In genomic region chr4:150960079-150960478, GRCh38 we compare ENCODE assay signal across 10 cellular contexts. TPM values are rescaled to one million over a fixed set of nuclear protein-coding genes. Genes with fewer than 3 reads are reported as not detected.
DNase-seq lines count a peak whose midpoint lies in the region; ATAC-seq, FAIRE-seq and TF ChIP-seq lines count a peak whose summit lies in the region.
"Had no signal": no experiment of that assay in that cellular context is flagged by ENCODE, and none has a peak within 500 bp of the region (broad histone marks: within the 10 kb centered on the region; RNA-seq: fewer than 3 reads in every experiment).

No MANE protein-coding gene starts in this region.

- TF ChIP-seq POLR2A in IMR-90 (IDR thresholded peaks at IDR 0.05; ENCODE audit: low read depth, low read length), result no peak
- no peak for TF ChIP-seq POLR2A in GM12878 (IDR thresholded peaks at IDR 0.05; ENCODE audit: low read depth, low read length)

- no peak overlapping the region for H2BK20ac ChIP-seq in IMR-90 (ENCODE audit: low read depth, low read length)

- no peak overlapping the region for H4K5ac ChIP-seq in IMR-90 (ENCODE audit: low read depth, low read length)

- no peak for FAIRE-seq in GM12878 (lab: Jason Lieb, UNC)

- H4K8ac ChIP-seq in IMR-90 (ENCODE audit: low read depth in 2 of 2, low read length in 2 of 2), result no peak overlapping the region

- DNase-seq in Caki2 (ENCODE audit: low read depth) (peak; percentile 14), IMR-90 (peak; percentile 37), GM12878 (ENCODE audit: low read depth, low spot score) (no peak), left lung (no peak)
- DNase-seq in activated CD8-positive, alpha-beta memory T cell treated with anti-CD3 and anti-CD28 coated beads for 24 hours, result no peak
- DNase-seq in stimulated activated CD4-positive, alpha-beta T cell treated with anti-CD3 and anti-CD28 coated beads, Interleukin-12 subunit alpha, Interleukin-12 subunit beta, amount 100 ng/mL, for 4 hours, result no peak
- DNase-seq: activated T-cell treated with anti-CD3 and anti-CD28 coated beads, Interleukin-2, amount 50 U/mL, for 1 hour; NCI-H187 treated with DMSO at 0.1 percent for 48 hours had no signal

- RAD21 ChIA-PET in GM12878 (lab: Charles Lee; ENCODE audit: unreplicated experiment), result interaction anchor here (0.6 to 4.0 kb wide), 6 partner anchors 9 to 93 kb away, joined by 3 to 36 read pairs (median 11); partner anchors contain the start of gene LRBA

- H2BK120ac ChIP-seq in IMR-90 (ENCODE audit: low read depth, low read length), result no peak overlapping the region

- H3K9ac ChIP-seq in IMR-90 (ENCODE audit: low read depth, low read length), result no peak overlapping the region
- H3K9ac ChIP-seq in GM12878 (ENCODE audit: control insufficient read depth, insufficient read depth, low read length), result no peak overlapping the region

- H2BK15ac ChIP-seq in IMR-90 (ENCODE audit: low read depth, low read length), result no peak overlapping the region

- peak; percentile 25 for TF ChIP-seq RAD21 in IMR-90 (IDR thresholded peaks at IDR 0.05; ENCODE audit: low read length)
- peak; percentile 30; the same call in 1 of the 2 replicates for TF ChIP-seq RAD21 in GM12878 (IDR thresholded peaks at IDR 0.05; ENCODE audit: insufficient read depth, low read depth, low read length)

- H3K27ac ChIP-seq in IMR-90 (ENCODE audit: insufficient read depth, low read length), result no peak overlapping the region
- H3K27ac ChIP-seq in GM12878 (ENCODE audit: control insufficient read depth, insufficient read depth), result no peak overlapping the region
- no peak overlapping the region for H3K27ac ChIP-seq in left lung

- CTCF ChIA-PET in IMR-90 (lab: Yijun Ruan, JAX) (no interaction called here), GM12878 (lab: Yijun Ruan, JAX) (interaction anchor here (0.7 to 3.9 kb wide), 18 partner anchors 9 to 175 kb away, joined by 3 to 48 read pairs (median 6); partner anchors contain the start of gene LRBA)

- H3K4me1 ChIP-seq in IMR-90 (ENCODE audit: control insufficient read depth, insufficient read depth, low read length), result no peaks in the 10 kb centered on the region
- H3K4me1 ChIP-seq in GM12878 (ENCODE audit: control insufficient read depth, insufficient read depth, low read length), result peaks cover 3% of the 10 kb centered on the region
- H3K4me1 ChIP-seq in left lung, result peaks cover 0 to 4% of the 10 kb centered on the region in 2 donors

- no CpG with 5 or more reads among the region's 2 CpGs for WGBS in IMR-90 (ENCODE audit: extremely low coverage in 2 of 2, insufficient read length in 1 of 2), 2 experiments
- 65% methylated on average over 2 of the region's 2 CpGs for WGBS in GM12878 (ENCODE audit: insufficient coverage, insufficient replicate concordance, low lambda C conversion rate, missing lambda C conversion rate)

- H2AK5ac ChIP-seq in IMR-90 (ENCODE audit: low read depth, low read length), result no peak overlapping the region

- TF ChIP-seq EP300 in GM12878 (IDR thresholded peaks at IDR 0.05; ENCODE audit: borderline replicate concordance in 1 of 2, control insufficient read depth in 1 of 2, low read depth in 2 of 2, low read length in 2 of 2), result no peak

- no peaks in the 10 kb centered on the region for H3K27me3 ChIP-seq in IMR-90 (ENCODE audit: control insufficient read depth, insufficient read depth, low read length)
- H3K27me3 ChIP-seq in GM12878 (replicated peaks in 1 of 2; ENCODE audit: control insufficient read depth in 2 of 2, insufficient read depth in 2 of 2, low read length in 1 of 2), result no peaks in the 10 kb centered on the region
- H3K27me3 ChIP-seq in left lung, result no peaks in the 10 kb centered on the region

- intact Hi-C loops in IMR-90 (cut with micrococcal nuclease) (no loop called here), GM12878 (cut with micrococcal nuclease; ENCODE audit: unreplicated experiment) (loop anchor here (1.0 kb wide), 1 partner anchor 9 kb away; no protein-coding TSS in a partner anchor), left lung (cut with DNase I) (no loop called here)

- no peaks in the 10 kb centered on the region for H3K9me3 ChIP-seq in IMR-90 (ENCODE audit: control insufficient read depth, insufficient read depth, low read length)
- H3K9me3 ChIP-seq in GM12878 (replicated peaks; ENCODE audit: control insufficient read depth, insufficient read depth, low read length), result peaks cover 24% of the 10 kb centered on the region
- peaks cover 0 to 10% of the 10 kb centered on the region in 2 donors for H3K9me3 ChIP-seq in left lung

- no peak overlapping the region for H4K91ac ChIP-seq in IMR-90 (ENCODE audit: insufficient read depth, low read depth, low read length)

- dilution Hi-C loops in IMR-90 (cut with HindIII; ENCODE audit: low sequenced_read_pairs, unreplicated experiment), result no loop called here

- POLR2A ChIA-PET in IMR-90 (lab: Charles Lee; ENCODE audit: unreplicated experiment) (no interaction called here), GM12878 (lab: Charles Lee) (interaction anchor here (1.2 to 2.4 kb wide), 3 partner anchors 9 to 55 kb away, joined by 5 to 8 read pairs (median 7); partner anchors contain the start of gene LRBA)

- H3K23ac ChIP-seq in IMR-90 (ENCODE audit: low read depth, low read length), result no peak overlapping the region

- ATAC-seq in IMR-90 (ENCODE audit: low read depth) (no peak; the same call in 1 of the 2 replicates), GM12878 (no peak), left lung (peak; percentile 87), GM21529 (IDR thresholded peaks at IDR 0.05; ENCODE audit: unreplicated experiment) (no peak), HG03025 (IDR thresholded peaks at IDR 0.05; ENCODE audit: low FRiP score, unreplicated experiment) (no peak)

- H3K56ac ChIP-seq in IMR-90 (ENCODE audit: extremely low read depth, insufficient read depth, low read length), result no peak overlapping the region

- SMC1A ChIA-PET in GM12878 (lab: Charles Lee; ENCODE audit: uncharacterized antibody, unreplicated experiment), result interaction anchor here (1.8 to 3.8 kb wide), 5 partner anchors 10 to 93 kb away, joined by 6 to 61 read pairs (median 24); partner anchors contain the start of gene LRBA

- H3K4me2 ChIP-seq in IMR-90 (ENCODE audit: low read depth, low read length), result no peak overlapping the region
- no peak overlapping the region for H3K4me2 ChIP-seq in GM12878 (ENCODE audit: control insufficient read depth, insufficient read depth)

- in situ Hi-C loops in Caki2 (cut with HindIII; ENCODE audit: low pct_unique_long_range_greater_than_20kb, low sequenced_read_pairs) (no loop called here), IMR-90 (cut with MboI; ENCODE audit: low sequenced_read_pairs) (no loop called here), GM12878 (cut with MboI) (no loop called here)

- no TSS peak for BruUV-seq in IMR-90 (replicated peaks; lab: Mats Ljungman, UMichigan)
- BruUV-seq in GM12878 (replicated peaks; lab: Mats Ljungman, UMichigan), result no TSS peak

- H2AFZ ChIP-seq in IMR-90 (replicated peaks; ENCODE audit: low read length, poor library complexity), result no peak overlapping the region
- H2AFZ ChIP-seq in GM12878 (ENCODE audit: control insufficient read depth, low read depth, low read length), result no peak overlapping the region

- peaks cover 12% of the 10 kb centered on the region for H3K79me2 ChIP-seq in GM12878 (ENCODE audit: control insufficient read depth, insufficient read depth, low read length)

- no peaks in the 10 kb centered on the region for H3K79me1 ChIP-seq in IMR-90 (ENCODE audit: low read depth in 1 of 2, low read length in 2 of 2)

- H3K18ac ChIP-seq in IMR-90 (ENCODE audit: low read depth, low read length), result no peak overlapping the region

- peak; percentile 44 for TF ChIP-seq CTCF in IMR-90 (conservative IDR thresholded peaks at IDR 0.05; ENCODE audit: low read depth, low read length)
- peak in 1 of 3 experiments; percentile 24; a peak in 2 of 6 replicates for TF ChIP-seq CTCF in GM12878 (IDR thresholded peaks at IDR 0.05 in 2 of 3, conservative IDR thresholded peaks at IDR 0.05 in 1 of 3; ENCODE audit: control insufficient read depth in 2 of 3, extremely low read depth in 1 of 3, insufficient read depth in 1 of 3, low read depth in 3 of 3, low read length in 3 of 3)
- peak; percentile 42 to 57 for TF ChIP-seq CTCF in left lung (IDR thresholded peaks at IDR 0.05)

- no peak overlapping the region for H3K4ac ChIP-seq in IMR-90 (ENCODE audit: low read depth, low read length)

- no peaks in the 10 kb centered on the region for H3K9me1 ChIP-seq in IMR-90 (ENCODE audit: insufficient read depth, low read length)

- H3K36me3 ChIP-seq in IMR-90 (ENCODE audit: control insufficient read depth, insufficient read depth, low read length) (no peaks in the 10 kb centered on the region), GM12878 (ENCODE audit: control insufficient read depth in 2 of 2, insufficient read depth in 2 of 2, low read length in 1 of 2) (peaks cover 0 to 4% of the 10 kb centered on the region in 2 experiments; a peak in 3 of 4 replicates), left lung (no peaks in the 10 kb centered on the region)

- H3K14ac ChIP-seq in IMR-90 (replicated peaks; ENCODE audit: low read depth, low read length), result no peak overlapping the region

- H3K4me3 ChIP-seq in IMR-90 (ENCODE audit: insufficient read depth, low read depth, low read length) (no peak overlapping the region), GM12878 (no peak overlapping the region), left lung (no peak overlapping the region)

- no peaks in the 10 kb centered on the region for H4K20me1 ChIP-seq in IMR-90 (ENCODE audit: insufficient read depth, low read length)
- H4K20me1 ChIP-seq in GM12878 (ENCODE audit: control insufficient read depth, insufficient read depth), result no peaks in the 10 kb centered on the region

- no peak overlapping the region for H2BK5ac ChIP-seq in IMR-90 (ENCODE audit: low read depth, low read length, poor library complexity, severe bottlenecking)

- no peak overlapping the region for H2AK9ac ChIP-seq in IMR-90 (replicated peaks; ENCODE audit: low read depth, low read length, poor library complexity)

RNA-seq across cellular contexts. Expression of gene LRBA, which starts 55.0 kb away (rescaled TPM):
- 23.3 and 23.6 TPM in 2 replicates for total RNA-seq in Caki2 (2014; rRNA removed; shearing (Covaris generic); ENCODE audit: low replicate concordance)
- total RNA-seq in IMR-90 (2012; rRNA removed) (48.6 and 51.6 TPM in 2 replicates), GM12878 (2014; rRNA removed) (75.5 and 89.8 TPM in 2 replicates), GM12878 (2014; rRNA removed; fragmentation: Illumina TruSeq; extraction: Trizol) (93.4 and 101 TPM in 2 replicates), GM12878 (2021) (70.6 and 72.7 TPM in 2 replicates), left lung (10 to 100 TPM; 46.1 to 46.3 TPM)
- polyA plus RNA-seq in IMR-90 (2012; rRNA removed) (8.5 and 10.2 TPM in 2 replicates), GM12878 (2011; rRNA removed) (74.6 and 82.6 TPM in 2 replicates), GM12878 (2014; fragmentation: Illumina TruSeq; extraction: Trizol) (74.4 and 98.9 TPM in 2 replicates), GM12878 (2014; fragmentation: Nextera tagmentation; extraction: Ambion mirVana) (10 to 100 TPM; 20.3 to 22.0 TPM), GM12878 (2014; rRNA removed) (37.1 and 39.4 TPM in 2 replicates), GM12878 (2016; fragmentation: Nextera tagmentation; extraction: Ambion mirVana) (10 to 100 TPM; 24.8 to 29.4 TPM)
- polyA plus RNA-seq in IMR-90 (2012; cell fraction: cytosol; rRNA removed), result 5.5 and 5.7 TPM in 2 replicates
- polyA plus RNA-seq in IMR-90 (2012; cell fraction: nucleus; rRNA removed; ENCODE audit: low replicate concordance), result 4.7 and 10.7 TPM in 2 replicates
- 574 and 578 TPM in 2 replicates for total RNA-seq in GM12878 (2013; cell fraction: nucleolus; rRNA removed)
- 40.5 TPM for polyA plus RNA-seq in GM12878 (2011; ENCODE audit: low read depth)
- 71.9 and 79.6 TPM in 2 replicates for polyA plus RNA-seq in GM12878 (2011; cell fraction: cytosol; rRNA removed)
- 58.5 and 60.2 TPM in 2 replicates for polyA plus RNA-seq in GM12878 (2011; cell fraction: nucleus; rRNA removed)
- 39.6 and 45.7 TPM in 2 replicates for polyA plus RNA-seq in GM12878 (2012)
- 433 TPM in 2 replicates for polyA minus RNA-seq in GM12878 (2011; rRNA and poly(A)+ RNA removed)
- polyA minus RNA-seq in GM12878 (2011; cell fraction: cytosol; rRNA and poly(A)+ RNA removed), result 91.3 and 96.2 TPM in 2 replicates
- 384 and 542 TPM in 2 replicates for polyA minus RNA-seq in GM12878 (2011; cell fraction: nucleus; rRNA and poly(A)+ RNA removed)

Comparison
In these comparisons a context has a peak if more than half of its experiments do, and no peak if none do; other contexts are left out.
1. DNase-seq: peak in Caki2 (single experiment) and IMR-90 (single experiment); none in GM12878 (single experiment), left lung (0 of 2), activated CD8-positive, alpha-beta memory T cell treated with anti-CD3 and anti-CD28 coated beads for 24 hours (single experiment) and stimulated activated CD4-positive, alpha-beta T cell treated with anti-CD3 and anti-CD28 coated beads, Interleukin-12 subunit alpha, Interleukin-12 subunit beta, amount 100 ng/mL, for 4 hours (single experiment).